ENCODE assay signal across 23 cellular contexts in genomic region chr5:172399336-172399735, GRCh38. TPM values are rescaled to one million over a fixed set of nuclear protein-coding genes. Genes with fewer than 3 reads are reported as not detected.
"Had no signal": no experiment of that assay in that cellular context is flagged by ENCODE, and none has a peak within 500 bp of the region (broad histone marks: within the 10 kb centered on the region; RNA-seq: fewer than 3 reads in every experiment).

No MANE protein-coding gene starts in this region.

- H3K4me3 ChIP-seq: left ventricle myocardium inferior, right lobe of liver, thoracic aorta, upper lobe of right lung had no signal

- H3K36me3 Mint-ChIP-seq: activated naive CD8-positive, alpha-beta T cell treated with anti-CD3 and anti-CD28 coated beads for 36 hours; immature natural killer cell; stimulated activated effector memory CD8-positive, alpha-beta T cell treated with anti-CD3 and anti-CD28 coated beads, Interleukin-12 subunit alpha, Interleukin-12 subunit beta, amount 100 ng/mL, for 72 hours had no signal

- DNase-seq: activated B cell treated with CpG ODN at 0.5 μM for 24 hours; activated CD4-positive, alpha-beta T cell treated with anti-CD3 and anti-CD28 coated beads for 48 hours; activated CD8-positive, alpha-beta T cell treated with anti-CD3 and anti-CD28 coated beads for 36 hours; activated naive CD4-positive, alpha-beta T cell; activated naive CD8-positive, alpha-beta T cell treated with anti-CD3 and anti-CD28 coated beads for 36 hours; activated T-cell treated with anti-CD3 and anti-CD28 coated beads, Interleukin-2, amount 50 U/mL, for 1 hour; cerebellar nuclear complex; cortex of kidney; effector CD4-positive, alpha-beta T cell; immature natural killer cell; kidney glomerular epithelial cell; left ventricle myocardium inferior; mammary epithelial cell; midbrain; nephron progenitor cell; right lobe of liver; stimulated activated CD4-positive, alpha-beta T cell treated with anti-CD3 and anti-CD28 coated beads, Interleukin-4, amount 100 ng/mL, for 24 hours; SW 1271; T-helper 2 cell; upper lobe of right lung had no signal

- H3K4me1 Mint-ChIP-seq: activated B cell treated with CpG ODN at 0.5 μM for 24 hours; activated naive CD8-positive, alpha-beta T cell treated with anti-CD3 and anti-CD28 coated beads for 36 hours; immature natural killer cell had no signal

- H3K4me3 Mint-ChIP-seq: activated B cell treated with CpG ODN at 0.5 μM for 24 hours; activated CD8-positive, alpha-beta T cell treated with anti-CD3 and anti-CD28 coated beads for 36 hours; activated naive CD8-positive, alpha-beta T cell treated with anti-CD3 and anti-CD28 coated beads for 36 hours; activated T-helper 17 cell treated with anti-CD3 and anti-CD28 coated beads, Interleukin-2, amount 50 U/mL, for 72 hours; immature natural killer cell; nephron progenitor cell; stimulated activated effector memory CD8-positive, alpha-beta T cell treated with anti-CD3 and anti-CD28 coated beads, Interleukin-12 subunit alpha, Interleukin-12 subunit beta, amount 100 ng/mL, for 72 hours had no signal

- H3K9me3 ChIP-seq: right lobe of liver, thoracic aorta, upper lobe of right lung had no signal

- H3K4me1 ChIP-seq: right lobe of liver had no signal

- H3K27me3 ChIP-seq: right lobe of liver, upper lobe of right lung had no signal

- H3K27ac Mint-ChIP-seq: activated B cell treated with CpG ODN at 0.5 μM for 24 hours; activated CD8-positive, alpha-beta T cell treated with anti-CD3 and anti-CD28 coated beads for 36 hours; activated naive CD8-positive, alpha-beta T cell treated with anti-CD3 and anti-CD28 coated beads for 36 hours; activated T-helper 17 cell treated with anti-CD3 and anti-CD28 coated beads, Interleukin-2, amount 50 U/mL, for 72 hours; immature natural killer cell; nephron progenitor cell; stimulated activated effector memory CD8-positive, alpha-beta T cell treated with anti-CD3 and anti-CD28 coated beads, Interleukin-12 subunit alpha, Interleukin-12 subunit beta, amount 100 ng/mL, for 72 hours had no signal

- H3K36me3 ChIP-seq: right lobe of liver had no signal

- ATAC-seq: activated CD8-positive, alpha-beta T cell treated with anti-CD3 and anti-CD28 coated beads for 36 hours; activated T-helper 17 cell treated with anti-CD3 and anti-CD28 coated beads, Interleukin-2, amount 50 U/mL, for 72 hours; right lobe of liver; stimulated activated effector memory CD8-positive, alpha-beta T cell treated with anti-CD3 and anti-CD28 coated beads, Interleukin-12 subunit alpha, Interleukin-12 subunit beta, amount 100 ng/mL, for 72 hours; upper lobe of right lung had no signal

- H3K27ac ChIP-seq: left ventricle myocardium inferior, right lobe of liver, thoracic aorta, upper lobe of right lung had no signal

RNA-seq across cellular contexts. Expression of gene SH3PXD2B, which starts 55.0 kb away (rescaled TPM):
- polyA plus RNA-seq: immature natural killer cell had no signal
